8 cellular contexts compared by ENCODE assay signal in genomic region chr1:99180343-99180808, GRCh38.
DNase-seq lines count a peak whose midpoint lies in the region; ATAC-seq and TF ChIP-seq lines count a peak whose summit lies in the region.

No MANE protein-coding gene starts in this region.

- DNase-seq in Ammon's horn (ENCODE audit: low spot score) (peak; percentile 85), NCI-H2171 treated with DMSO at 0.1 percent for 48 hours (lab: John Stamatoyannopoulos, UW) (peak; percentile 91), kidney tubule cell (ENCODE audit: low spot score) (peak; percentile 76)
- DNase-seq in central memory CD4-positive, alpha-beta T cell = peak; percentile 43
- DNase-seq in stimulated activated CD4-positive, alpha-beta T cell treated with anti-CD3 and anti-CD28 coated beads, Interleukin-2, amount 100 ng/mL, for 48 hours = peak; percentile 54 to 58

- H3K4me3 ChIP-seq in WI38 (ENCODE audit: low read depth, low read length) = no peak overlapping the region

- peak; percentile 93 for ATAC-seq in GM19025 (IDR thresholded peaks at IDR 0.05; ENCODE audit: low read depth, unreplicated experiment)
- ATAC-seq in HG03159 (IDR thresholded peaks at IDR 0.05; ENCODE audit: unreplicated experiment) = peak; percentile 97

- peak; percentile 47 for TF ChIP-seq CTCF in WI38 (IDR thresholded peaks at IDR 0.05; ENCODE audit: low read depth, low read length)
